ENCODE assay signal across 13 cellular contexts in the genomic region with DNA sequence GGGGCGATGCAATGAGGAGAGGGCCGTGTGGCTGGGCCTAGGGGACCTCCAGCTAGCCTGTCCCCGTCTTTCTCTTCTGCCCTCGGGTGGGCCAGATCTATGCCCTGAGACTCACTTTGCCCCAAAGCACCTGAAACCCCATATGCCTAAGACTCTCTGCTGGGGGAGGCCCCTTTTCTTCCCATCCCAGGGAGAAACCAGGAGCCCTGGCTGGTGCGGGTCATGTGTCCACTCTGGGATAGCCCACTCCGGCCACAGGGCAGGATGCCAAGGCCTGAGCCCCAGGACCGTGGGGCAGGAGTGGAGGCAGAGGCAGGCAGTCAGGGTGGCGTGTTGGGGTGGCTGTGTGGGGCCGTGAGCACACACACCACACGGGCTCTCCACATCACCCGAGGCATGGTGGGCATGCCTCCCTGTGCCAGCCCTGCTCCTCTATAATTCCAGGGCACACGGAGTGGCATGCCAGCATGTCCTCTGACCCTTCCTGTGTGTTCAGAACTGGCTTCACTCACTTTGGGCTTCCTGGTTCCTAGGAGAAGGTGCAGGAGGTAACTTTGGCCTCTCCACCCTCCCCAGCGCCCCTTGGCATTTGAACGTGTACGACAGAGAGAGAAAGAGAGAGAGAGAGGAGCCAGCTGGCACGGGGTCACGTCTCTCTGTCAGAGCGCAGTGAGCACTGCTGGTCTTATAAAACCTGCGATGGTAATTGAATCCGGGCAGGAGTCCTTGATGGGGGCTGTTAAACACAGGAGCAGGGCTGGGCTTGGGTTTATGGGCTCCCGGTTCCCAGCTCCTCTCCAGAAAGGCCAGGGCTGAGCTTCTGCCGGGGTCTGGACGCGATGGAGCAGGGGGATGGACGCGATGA.
DNase-seq lines count a peak whose midpoint lies in the region; TF ChIP-seq lines count a peak whose summit lies in the region.
"Had no signal": no experiment of that assay in that cellular context is flagged by ENCODE, and none has a peak within 500 bp of the region (broad histone marks: within the 10 kb centered on the region; RNA-seq: fewer than 3 reads in every experiment).

No MANE protein-coding gene starts in this region.

- peak; percentile 10 for DNase-seq in D341Med (ENCODE audit: low spot score)
- DNase-seq in NCI-H1694 (lab: John Stamatoyannopoulos, UW), result peak; percentile 96
- peak; percentile 33 for DNase-seq in endodermal cell
- peak; percentile 73 for DNase-seq in osteoblast (ENCODE audit: insufficient read length, low spot score, missing footprints)
- no peak for DNase-seq in activated gamma-delta T cell (lab: John Stamatoyannopoulos, UW)
- DNase-seq in AG08396 (ENCODE audit: low spot score), result no peak
- no peak for DNase-seq in GM13976 (ENCODE audit: low spot score)
- DNase-seq: activated CD4-positive, alpha-beta T cell treated with anti-CD3 and anti-CD28 coated beads, Interleukin-2, amount 10 ng/mL, durations not matched to agents 24 days and 14 days; CD4-positive, CD25-positive, alpha-beta regulatory T cell; mammary epithelial cell; MV-4-11 had no signal

- H3K4me3 ChIP-seq in endodermal cell (ENCODE audit: low read length), result no peak overlapping the region
- H3K4me3 ChIP-seq in osteoblast (ENCODE audit: insufficient read depth, low read length), result no peak overlapping the region
- H3K4me3 ChIP-seq: breast epithelium had no signal

- H3K9me3 ChIP-seq in endodermal cell (ENCODE audit: control insufficient read depth, low read length), result no peaks in the 10 kb centered on the region
- H3K9me3 ChIP-seq in osteoblast (ENCODE audit: low read depth, low read length), result no peaks in the 10 kb centered on the region
- H3K9me3 ChIP-seq: breast epithelium had no signal

- H3K79me2 ChIP-seq in osteoblast (ENCODE audit: insufficient read depth, low read length), result no peaks in the 10 kb centered on the region

- no peak overlapping the region for H3K27ac ChIP-seq in endodermal cell (ENCODE audit: low read depth, low read length)
- H3K27ac ChIP-seq in osteoblast (ENCODE audit: low read depth, low read length), result no peak overlapping the region
- H3K27ac ChIP-seq: breast epithelium had no signal

- no peaks in the 10 kb centered on the region for H4K20me1 ChIP-seq in osteoblast (ENCODE audit: insufficient read depth, low read length)

- H3K4me1 ChIP-seq in endodermal cell (ENCODE audit: control insufficient read depth, insufficient read depth, low read length) (no peaks in the 10 kb centered on the region), osteoblast (ENCODE audit: insufficient read depth, low read length) (no peaks in the 10 kb centered on the region)
- H3K4me1 ChIP-seq: breast epithelium had no signal

- in situ Hi-C loops in GM13976 (cut with MboI; ENCODE audit: low sequenced_read_pairs, unreplicated experiment), result no loop called here

- H3K27me3 Mint-ChIP-seq in endodermal cell (ENCODE audit: insufficient read depth), result no peaks in the 10 kb centered on the region
- H3K27me3 Mint-ChIP-seq: activated CD4-positive, alpha-beta T cell treated with anti-CD3 and anti-CD28 coated beads, Interleukin-2, amount 10 ng/mL, durations not matched to agents 24 days and 14 days; stimulated activated naive CD8-positive, alpha-beta T cell treated with anti-CD3 and anti-CD28 coated beads, Interleukin-15, Interleukin-2, amounts not matched to agents 100 ng/mL and 50 ng/mL, for 24 hours had no signal

- 90 to 98% methylated on average over 13 to 26 of the region's 26 CpGs for WGBS in endodermal cell (ENCODE audit: insufficient coverage in 1 of 2, insufficient read length in 1 of 2), 2 experiments

- no peak overlapping the region for H3K27ac Mint-ChIP-seq in endodermal cell
- H3K27ac Mint-ChIP-seq: activated CD4-positive, alpha-beta T cell treated with anti-CD3 and anti-CD28 coated beads, Interleukin-2, amount 10 ng/mL, durations not matched to agents 24 days and 14 days; CD4-positive, CD25-positive, alpha-beta regulatory T cell; stimulated activated naive CD8-positive, alpha-beta T cell treated with anti-CD3 and anti-CD28 coated beads, Interleukin-15, Interleukin-2, amounts not matched to agents 100 ng/mL and 50 ng/mL, for 24 hours had no signal

- H3K27me3 ChIP-seq in endodermal cell (ENCODE audit: control insufficient read depth, insufficient read depth, low read length, poor library complexity, severe bottlenecking) (no peaks in the 10 kb centered on the region), osteoblast (ENCODE audit: insufficient read depth, low read length) (no peaks in the 10 kb centered on the region)

- H3K4me1 Mint-ChIP-seq in endodermal cell, result peaks cover 8% of the 10 kb centered on the region
- H3K4me1 Mint-ChIP-seq: activated CD4-positive, alpha-beta T cell treated with anti-CD3 and anti-CD28 coated beads, Interleukin-2, amount 10 ng/mL, durations not matched to agents 24 days and 14 days; CD4-positive, CD25-positive, alpha-beta regulatory T cell had no signal

- H3K9me3 Mint-ChIP-seq in endodermal cell, result peaks cover 3% of the 10 kb centered on the region
- H3K9me3 Mint-ChIP-seq: activated CD4-positive, alpha-beta T cell treated with anti-CD3 and anti-CD28 coated beads, Interleukin-2, amount 10 ng/mL, durations not matched to agents 24 days and 14 days; CD4-positive, CD25-positive, alpha-beta regulatory T cell; stimulated activated naive CD8-positive, alpha-beta T cell treated with anti-CD3 and anti-CD28 coated beads, Interleukin-15, Interleukin-2, amounts not matched to agents 100 ng/mL and 50 ng/mL, for 24 hours had no signal

- H3K36me3 ChIP-seq in endodermal cell (ENCODE audit: control insufficient read depth, insufficient read depth, low read length) (no peaks in the 10 kb centered on the region), osteoblast (ENCODE audit: insufficient read depth, low read length) (no peaks in the 10 kb centered on the region)
- H3K36me3 ChIP-seq: breast epithelium had no signal

- no peak overlapping the region for H3K9ac ChIP-seq in endodermal cell (ENCODE audit: extremely low read depth, low read length, poor library complexity, severe bottlenecking)

- no peak for TF ChIP-seq CTCF in endodermal cell (conservative IDR thresholded peaks at IDR 0.05)
- TF ChIP-seq CTCF in osteoblast (IDR thresholded peaks at IDR 0.05; ENCODE audit: extremely low read depth, low read depth, low read length), result no peak
- no peak for TF ChIP-seq CTCF in GM13976 (IDR thresholded peaks at IDR 0.05; ENCODE audit: borderline replicate concordance, control extremely low read depth, extremely low read depth, insufficient read depth, missing control alignments)

- H2AFZ ChIP-seq in osteoblast (ENCODE audit: low read length), result no peak overlapping the region

- no peaks in the 10 kb centered on the region for H3K36me3 Mint-ChIP-seq in endodermal cell (ENCODE audit: low read depth)
- H3K36me3 Mint-ChIP-seq: CD4-positive, CD25-positive, alpha-beta regulatory T cell had no signal

- H3K4me3 Mint-ChIP-seq in endodermal cell, result no peak overlapping the region
- H3K4me3 Mint-ChIP-seq: activated CD4-positive, alpha-beta T cell treated with anti-CD3 and anti-CD28 coated beads, Interleukin-2, amount 10 ng/mL, durations not matched to agents 24 days and 14 days; CD4-positive, CD25-positive, alpha-beta regulatory T cell; stimulated activated naive CD8-positive, alpha-beta T cell treated with anti-CD3 and anti-CD28 coated beads, Interleukin-15, Interleukin-2, amounts not matched to agents 100 ng/mL and 50 ng/mL, for 24 hours had no signal

- H3K4me2 ChIP-seq in osteoblast (ENCODE audit: insufficient read depth, low read length), result no peak overlapping the region

Comparison
In these comparisons a context has a peak if more than half of its experiments do, and no peak if none do; other contexts are left out.
1. DNase-seq: peak in D341Med (single experiment), NCI-H1694 (single experiment), endodermal cell (single experiment) and osteoblast (single experiment); none in activated gamma-delta T cell (single experiment), AG08396 (single experiment) and GM13976 (single experiment).